ENCODE assay signal across 1 cellular context in genomic region chr1:54136269-54136896, GRCh38.
TF ChIP-seq lines count a peak whose summit lies in the region.

No MANE protein-coding gene starts in this region.

TF ChIP-seq in GM23338, 12 proteins besides CTCF, POLR2A, EP300 and RAD21 (continued from another document):
- TF ChIP-seq POLR2AphosphoS5 (IDR thresholded peaks at IDR 0.05; ENCODE audit: low read depth) (no peak), EZH2 (IDR thresholded peaks at IDR 0.05; ENCODE audit: low read depth, unreplicated experiment) (no peak)
